1 cellular context compared by ENCODE assay signal in genomic region chr2:72859831-72860262, GRCh38.
A peak's percentile ranks its signal among the peaks of the same experiment; 100 is the strongest.
TF ChIP-seq lines count a peak whose summit lies in the region.

No MANE protein-coding gene starts in this region.

TF ChIP-seq in HepG2, 621 proteins besides CTCF, POLR2A, EP300 and RAD21 (continued from another document and continues in another):
- peak; percentile 30; the same call in 1 of the 2 replicates for TF ChIP-seq ARID5B (CRISPR knock-in tag; IDR thresholded peaks at IDR 0.05)
- no peak for TF ChIP-seq HNRNPUL1 (IDR thresholded peaks at IDR 0.05; ENCODE audit: low read depth, low read length)
- peak; percentile 88 for TF ChIP-seq STAG1 (CRISPR knock-in tag; IDR thresholded peaks at IDR 0.05)
- TF ChIP-seq ZNF703 (CRISPR knock-in tag; IDR thresholded peaks at IDR 0.05; ENCODE audit: borderline replicate concordance) = no peak
- no peak for TF ChIP-seq MZF1 (CRISPR knock-in tag; IDR thresholded peaks at IDR 0.05; ENCODE audit: borderline replicate concordance)
- no peak for TF ChIP-seq PAXIP1 (CRISPR knock-in tag; conservative IDR thresholded peaks at IDR 0.05)
- TF ChIP-seq HMGXB4 (CRISPR knock-in tag; IDR thresholded peaks at IDR 0.05; ENCODE audit: borderline replicate concordance in 1 of 2, low read depth in 1 of 2) = peak in 1 of 2 experiments; percentile 46; a peak in 1 of 4 replicates
- no peak for TF ChIP-seq ZBTB20 (CRISPR knock-in tag; IDR thresholded peaks at IDR 0.05; ENCODE audit: borderline replicate concordance, low read depth)
- no peak for TF ChIP-seq ZNF225 (CRISPR knock-in tag; IDR thresholded peaks at IDR 0.05)
- no peak for TF ChIP-seq ZNF616 (CRISPR knock-in tag; IDR thresholded peaks at IDR 0.05; ENCODE audit: low read depth)
- peak; percentile 88 for TF ChIP-seq ZEB1 (IDR thresholded peaks at IDR 0.05; ENCODE audit: insufficient replicate concordance, low read depth)
- peak; percentile 69 for TF ChIP-seq TEAD3 (CRISPR knock-in tag; optimal IDR thresholded peaks at IDR 0.05; ENCODE audit: borderline replicate concordance)
- TF ChIP-seq KMT2A (CRISPR knock-in tag; IDR thresholded peaks at IDR 0.05) = no peak
- no peak for TF ChIP-seq KLF12 (CRISPR knock-in tag; IDR thresholded peaks at IDR 0.05; ENCODE audit: borderline replicate concordance)
- TF ChIP-seq ZNF382 (CRISPR knock-in tag; IDR thresholded peaks at IDR 0.05; ENCODE audit: borderline replicate concordance) = no peak
- TF ChIP-seq RXRB (CRISPR knock-in tag; IDR thresholded peaks at IDR 0.05; ENCODE audit: borderline replicate concordance) = peak; percentile 22; the same call in 1 of the 2 replicates
- TF ChIP-seq MAFK (conservative IDR thresholded peaks at IDR 0.05 in 1 of 2, IDR thresholded peaks at IDR 0.05 in 1 of 2; ENCODE audit: low read length in 2 of 2) = peak in 1 of 2 experiments; percentile 53; a peak in 3 of 4 replicates
- no peak for TF ChIP-seq IKZF5 (CRISPR knock-in tag; IDR thresholded peaks at IDR 0.05)
- TF ChIP-seq MAFF (IDR thresholded peaks at IDR 0.05; ENCODE audit: low read depth, low read length) = 0 out of 2 replicates have a peak, but pooled peaks have one; percentile 14
- no peak for TF ChIP-seq THAP8 (CRISPR knock-in tag; IDR thresholded peaks at IDR 0.05; ENCODE audit: borderline replicate concordance)
- TF ChIP-seq XRCC5 (optimal IDR thresholded peaks at IDR 0.05; ENCODE audit: low read length) = peak; percentile 70
- no peak for TF ChIP-seq ZNF639 (CRISPR knock-in tag; conservative IDR thresholded peaks at IDR 0.05)
- no peak for TF ChIP-seq ZNF292 (CRISPR knock-in tag; IDR thresholded peaks at IDR 0.05; ENCODE audit: borderline replicate concordance, low read depth)
- no peak for TF ChIP-seq ZNF841 (CRISPR knock-in tag; IDR thresholded peaks at IDR 0.05; ENCODE audit: borderline replicate concordance)
- TF ChIP-seq NFATC3 (CRISPR knock-in tag; IDR thresholded peaks at IDR 0.05) = no peak
- TF ChIP-seq ZNF451 (CRISPR knock-in tag; IDR thresholded peaks at IDR 0.05) = no peak
- no peak for TF ChIP-seq RAD51 (IDR thresholded peaks at IDR 0.05; ENCODE audit: borderline replicate concordance)
- TF ChIP-seq ZNF816 (CRISPR knock-in tag; IDR thresholded peaks at IDR 0.05; ENCODE audit: borderline replicate concordance) = no peak
- no peak for TF ChIP-seq ZNF597 (CRISPR knock-in tag; IDR thresholded peaks at IDR 0.05)
- TF ChIP-seq ZNF362 (CRISPR knock-in tag; IDR thresholded peaks at IDR 0.05; ENCODE audit: borderline replicate concordance) = peak; percentile 46; the same call in 1 of the 2 replicates
- peak; percentile 43 for TF ChIP-seq YY1 (IDR thresholded peaks at IDR 0.05; ENCODE audit: insufficient read depth, insufficient replicate concordance, low read depth, low read length)
- TF ChIP-seq MED1 (CRISPR knock-in tag; IDR thresholded peaks at IDR 0.05) = no peak
- no peak for TF ChIP-seq ZNF253 (CRISPR knock-in tag; IDR thresholded peaks at IDR 0.05; ENCODE audit: borderline replicate concordance)
- no peak for TF ChIP-seq NFAT5 (CRISPR knock-in tag; IDR thresholded peaks at IDR 0.05)
- no peak for TF ChIP-seq JUNB (CRISPR knock-in tag; IDR thresholded peaks at IDR 0.05; ENCODE audit: borderline replicate concordance)
- no peak for TF ChIP-seq NPAS2 (CRISPR knock-in tag; IDR thresholded peaks at IDR 0.05; ENCODE audit: borderline replicate concordance)
- TF ChIP-seq SMYD3 (CRISPR knock-in tag; IDR thresholded peaks at IDR 0.05) = no peak
- no peak for TF ChIP-seq MLLT10 (CRISPR knock-in tag; IDR thresholded peaks at IDR 0.05)
- 0 out of 2 replicates have a peak, but pooled peaks have one; percentile 23 for TF ChIP-seq ZMYM4 (CRISPR knock-in tag; IDR thresholded peaks at IDR 0.05)
- TF ChIP-seq SMAD3 (CRISPR knock-in tag; IDR thresholded peaks at IDR 0.05) = no peak
- TF ChIP-seq LCORL (IDR thresholded peaks at IDR 0.05) = no peak
- 0 out of 2 replicates have a peak, but pooled peaks have one; percentile 39 for TF ChIP-seq LCORL (CRISPR knock-in tag; IDR thresholded peaks at IDR 0.05)
- peak; percentile 38; the same call in 1 of the 2 replicates for TF ChIP-seq THAP11 (CRISPR knock-in tag; IDR thresholded peaks at IDR 0.05)
